ENCODE assay signal across 12 cellular contexts in genomic region chr11:75276696-75277095, GRCh38. TPM values are rescaled to one million over a fixed set of nuclear protein-coding genes. Genes with fewer than 3 reads are reported as not detected.
DNase-seq lines count a peak whose midpoint lies in the region; ATAC-seq lines count a peak whose summit lies in the region.
"Had no signal": no experiment of that assay in that cellular context is flagged by ENCODE, and none has a peak within 500 bp of the region (broad histone marks: within the 10 kb centered on the region; RNA-seq: fewer than 3 reads in every experiment).

No MANE protein-coding gene starts in this region.

- H3K9me3 Mint-ChIP-seq in T-cell: no peaks in the 10 kb centered on the region

- peak overlapping the region in 1 of 3 donors; percentile 76 for H3K4me3 Mint-ChIP-seq in T-cell

- POLR2A ChIA-PET in T-cell (lab: Charles Lee): no interaction called here

- DNase-seq in COLO668 (lab: John Stamatoyannopoulos, UW; ENCODE audit: unreplicated experiment) (peak; percentile 82), NCI-H1417 treated with DMSO at 0.1 percent for 48 hours (lab: John Stamatoyannopoulos, UW) (peak; percentile 48), T-cell (peak in 1 of 34 experiments; percentile 22), NCI-H446 treated with DMSO at 0.1 percent for 48 hours (lab: John Stamatoyannopoulos, UW) (no peak), EL (no peak)
- DNase-seq: nucleus accumbens; stimulated activated CD4-positive, alpha-beta T cell treated with anti-CD3 and anti-CD28 coated beads, Interleukin-4, amount 100 ng/mL, for 24 hours had no signal

- peak overlapping the region; percentile 99 to 100 for H3K27ac Mint-ChIP-seq in T-cell

- H3K27ac ChIP-seq in muscle layer of duodenum (ENCODE audit: low read length): peak overlapping the region; percentile 34
- H3K27ac ChIP-seq: SJSA1 had no signal

- peaks cover 11 to 13% of the 10 kb centered on the region in 2 donors for H3K4me1 ChIP-seq in muscle layer of duodenum (ENCODE audit: control insufficient read depth in 1 of 2, insufficient read depth in 2 of 2, low read length in 2 of 2)
- H3K4me1 ChIP-seq: SJSA1 had no signal

- ATAC-seq in T-cell (replicated peaks in 1 of 4) (no peak), GM18868 (IDR thresholded peaks at IDR 0.05; ENCODE audit: unreplicated experiment) (no peak), HG03139 (IDR thresholded peaks at IDR 0.05; ENCODE audit: unreplicated experiment) (no peak)

- H3K9me3 ChIP-seq in muscle layer of duodenum (ENCODE audit: control insufficient read depth in 1 of 2, low read length in 2 of 2): no peaks in the 10 kb centered on the region
- H3K9me3 ChIP-seq: SJSA1 had no signal

- no peak overlapping the region for H3K4me3 ChIP-seq in muscle layer of duodenum (ENCODE audit: low read depth in 1 of 2, low read length in 2 of 2)
- H3K4me3 ChIP-seq: SJSA1 had no signal

- H3K36me3 Mint-ChIP-seq in T-cell: peaks cover 26% of the 10 kb centered on the region

- CTCF ChIA-PET in T-cell (lab: Charles Lee): interaction anchor here (0.8 to 4.1 kb wide), 7 partner anchors 9 to 134 kb away, joined by 3 to 32 read pairs (median 8); no protein-coding TSS in a partner anchor

- H3K4me1 Mint-ChIP-seq in T-cell: peaks cover 56 to 75% (median 71%) of the 10 kb centered on the region in 3 donors

- peaks cover 56 to 62% of the 10 kb centered on the region in 2 donors for H3K36me3 ChIP-seq in muscle layer of duodenum (ENCODE audit: control insufficient read depth in 1 of 2, insufficient read depth in 2 of 2, low read length in 2 of 2)
- H3K36me3 ChIP-seq: SJSA1 had no signal

- H3K27me3 Mint-ChIP-seq in T-cell: no peaks in the 10 kb centered on the region

- no peaks in the 10 kb centered on the region for H3K27me3 ChIP-seq in muscle layer of duodenum (ENCODE audit: low read depth, low read length)
- H3K27me3 ChIP-seq: SJSA1 had no signal

RNA-seq across cellular contexts. Expression of gene TPBGL, which starts 36.1 kb away (rescaled TPM):
- total RNA-seq in T-cell: under 1 TPM; 0.13 to 0.59 (median 0.47) TPM
- total RNA-seq: G401, SJSA1 had no signal

Comparison
In these comparisons a context has a peak if more than half of its experiments do, and no peak if none do; other contexts are left out.
1. DNase-seq: peak in COLO668 (single experiment) and NCI-H1417 treated with DMSO at 0.1 percent for 48 hours (single experiment); none in NCI-H446 treated with DMSO at 0.1 percent for 48 hours (single experiment) and EL (single experiment).